15 cellular contexts compared by ENCODE assay signal in the genomic region with DNA sequence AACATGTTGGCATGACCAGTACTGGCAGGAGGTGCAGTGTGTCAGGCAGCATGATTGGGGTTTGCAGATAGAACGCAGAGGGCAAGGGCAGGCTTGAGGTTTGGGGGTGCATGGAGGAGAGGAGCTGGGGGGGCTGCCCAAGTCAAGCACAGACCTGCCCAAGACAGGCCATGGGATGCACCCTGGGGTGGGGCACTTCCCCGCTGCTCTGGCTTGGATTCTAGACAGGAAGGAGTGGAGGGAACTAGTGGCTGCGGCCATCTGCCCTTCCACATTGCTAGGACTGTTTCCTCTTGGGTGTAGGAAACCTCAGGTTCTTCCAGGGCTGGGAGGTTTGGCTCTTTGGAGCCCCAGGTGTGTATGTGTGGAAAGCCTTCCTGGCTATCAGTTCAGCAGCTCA. TPM values are rescaled to one million over a fixed set of nuclear protein-coding genes. Genes with fewer than 3 reads are reported as not detected.
DNase-seq lines count a peak whose midpoint lies in the region; ATAC-seq and TF ChIP-seq lines count a peak whose summit lies in the region.
"Had no signal": no experiment of that assay in that cellular context is flagged by ENCODE, and none has a peak within 500 bp of the region (broad histone marks: within the 10 kb centered on the region; RNA-seq: fewer than 3 reads in every experiment).

No MANE protein-coding gene starts in this region.

- TF ChIP-seq CTCF in Panc1 (IDR thresholded peaks at IDR 0.05): no peak
- TF ChIP-seq CTCF in esophagus squamous epithelium (IDR thresholded peaks at IDR 0.05): no peak
- TF ChIP-seq CTCF in thyroid gland (IDR thresholded peaks at IDR 0.05): no peak
- TF ChIP-seq CTCF in ascending aorta (IDR thresholded peaks at IDR 0.05): no peak

- no peaks in the 10 kb centered on the region for H3K9me3 Mint-ChIP-seq in activated naive CD8-positive, alpha-beta T cell (ENCODE audit: low read depth)
- H3K9me3 Mint-ChIP-seq in activated naive CD8-positive, alpha-beta T cell treated with anti-CD3 and anti-CD28 coated beads, Interleukin-2, amount 50 U/mL, for 24 hours: no peaks in the 10 kb centered on the region
- H3K9me3 Mint-ChIP-seq: activated CD4-positive, alpha-beta T cell treated with anti-CD3 and anti-CD28 coated beads, Interleukin-2, amount 10 ng/mL, durations not matched to agents 24 days and 14 days had no signal

- H3K4me1 ChIP-seq in Panc1 (ENCODE audit: control insufficient read depth, insufficient read depth, low read length): peaks cover 47% of the 10 kb centered on the region
- H3K4me1 ChIP-seq in esophagus squamous epithelium: peaks cover 52 to 77% (median 56%) of the 10 kb centered on the region in 3 donors
- peaks cover 41 to 54% of the 10 kb centered on the region in 2 donors for H3K4me1 ChIP-seq in thyroid gland
- H3K4me1 ChIP-seq in ascending aorta: peaks cover 23 to 44% of the 10 kb centered on the region in 2 donors

- POLR2A ChIA-PET in Panc1 (lab: Charles Lee): no interaction called here

- no peak overlapping the region for H3K27ac Mint-ChIP-seq in activated naive CD8-positive, alpha-beta T cell
- no peak overlapping the region for H3K27ac Mint-ChIP-seq in activated naive CD8-positive, alpha-beta T cell treated with anti-CD3 and anti-CD28 coated beads, Interleukin-2, amount 50 U/mL, for 24 hours
- H3K27ac Mint-ChIP-seq: activated CD4-positive, alpha-beta T cell treated with anti-CD3 and anti-CD28 coated beads, Interleukin-2, amount 10 ng/mL, durations not matched to agents 24 days and 14 days had no signal

- no peaks in the 10 kb centered on the region for H3K9me3 ChIP-seq in Panc1 (ENCODE audit: control insufficient read depth, insufficient read depth, low read depth, low read length)
- no peaks in the 10 kb centered on the region for H3K9me3 ChIP-seq in esophagus squamous epithelium
- no peaks in the 10 kb centered on the region for H3K9me3 ChIP-seq in thyroid gland
- no peaks in the 10 kb centered on the region for H3K9me3 ChIP-seq in ascending aorta
- H3K9me3 ChIP-seq: ovary, Peyer's patch, spleen had no signal

- WGBS in esophagus squamous epithelium, 2 donors: 22 to 43% methylated on average over 2 to 3 of the region's 3 CpGs
- 94 to 100% methylated on average over 2 to 3 of the region's 3 CpGs for WGBS in thyroid gland, 2 donors

- in situ Hi-C loops in Panc1 (cut with HindIII; ENCODE audit: low pct_unique_long_range_greater_than_20kb, low sequenced_read_pairs): no loop called here

- no peaks in the 10 kb centered on the region for H3K27me3 ChIP-seq in Panc1 (ENCODE audit: control insufficient read depth, insufficient read depth, low read length)
- H3K27me3 ChIP-seq in esophagus squamous epithelium: no peaks in the 10 kb centered on the region
- H3K27me3 ChIP-seq in thyroid gland: no peaks in the 10 kb centered on the region
- H3K27me3 ChIP-seq in ascending aorta: no peaks in the 10 kb centered on the region
- H3K27me3 ChIP-seq: ovary, Peyer's patch had no signal

- intact Hi-C loops in Panc1 (cut with micrococcal nuclease; ENCODE audit: unreplicated experiment): no loop called here
- intact Hi-C loops in esophagus squamous epithelium (cut with DNase I): no loop called here
- intact Hi-C loops in thyroid gland (cut with DNase I): no loop called here
- intact Hi-C loops in ascending aorta (cut with DNase I): loop anchor here (10.0 kb wide), 2 partner anchors 143 to 1957 kb away; partner anchors contain the start of genes AGPAT3 and RIPK4

- peak overlapping the region; percentile 79 for H3K27ac ChIP-seq in Panc1 (ENCODE audit: low read length)
- peak overlapping the region in 3 of 4 donors; percentile 2 to 26 (median 23) for H3K27ac ChIP-seq in esophagus squamous epithelium
- H3K27ac ChIP-seq in thyroid gland: peak overlapping the region in 2 of 3 donors; percentile 45 to 90
- H3K27ac ChIP-seq in ascending aorta: no peak overlapping the region
- H3K27ac ChIP-seq: ovary, Peyer's patch had no signal

- H3K4me3 ChIP-seq in Panc1 (ENCODE audit: low read depth in 2 of 2, low read length in 2 of 2) (peak overlapping the region; percentile 75 to 78), esophagus squamous epithelium (peak overlapping the region in 1 of 4 donors; percentile 91), thyroid gland (replicated peaks in 1 of 3) (no peak overlapping the region), ascending aorta (peak overlapping the region in 1 of 2 donors; percentile 81)
- H3K4me3 ChIP-seq: ovary had no signal

- BruUV-seq in Panc1 (replicated peaks; lab: Mats Ljungman, UMichigan): TSS peak; percentile 74

- no peaks in the 10 kb centered on the region for H3K36me3 Mint-ChIP-seq in activated naive CD8-positive, alpha-beta T cell
- H3K36me3 Mint-ChIP-seq in activated naive CD8-positive, alpha-beta T cell treated with anti-CD3 and anti-CD28 coated beads, Interleukin-2, amount 50 U/mL, for 24 hours (ENCODE audit: low read depth): peaks cover 5% of the 10 kb centered on the region

- CTCF ChIA-PET in Panc1 (lab: Charles Lee): no interaction called here

- no peaks in the 10 kb centered on the region for H3K27me3 Mint-ChIP-seq in activated naive CD8-positive, alpha-beta T cell
- peaks cover 8% of the 10 kb centered on the region for H3K27me3 Mint-ChIP-seq in activated naive CD8-positive, alpha-beta T cell treated with anti-CD3 and anti-CD28 coated beads, Interleukin-2, amount 50 U/mL, for 24 hours

- peak overlapping the region; percentile 44 for H3K4me3 Mint-ChIP-seq in activated naive CD8-positive, alpha-beta T cell
- H3K4me3 Mint-ChIP-seq in activated naive CD8-positive, alpha-beta T cell treated with anti-CD3 and anti-CD28 coated beads, Interleukin-2, amount 50 U/mL, for 24 hours: no peak overlapping the region
- H3K4me3 Mint-ChIP-seq: activated CD4-positive, alpha-beta T cell treated with anti-CD3 and anti-CD28 coated beads, Interleukin-2, amount 10 ng/mL, durations not matched to agents 24 days and 14 days had no signal

- no peak for ATAC-seq in activated naive CD8-positive, alpha-beta T cell treated with anti-CD3 and anti-CD28 coated beads, Interleukin-2, amount 50 U/mL, for 24 hours
- no peak for ATAC-seq in Panc1

- no peak for DNase-seq in activated naive CD8-positive, alpha-beta T cell treated with anti-CD3 and anti-CD28 coated beads, Interleukin-2, amount 50 U/mL, for 24 hours
- DNase-seq in Panc1 (ENCODE audit: low read depth, low spot score) (no peak), esophagus squamous epithelium (lab: John Stamatoyannopoulos, UW) (no peak), thyroid gland (no peak), ascending aorta (ENCODE audit: low spot score in 2 of 2) (no peak), NCI-H774 (lab: John Stamatoyannopoulos, UW) (no peak), NCI-H187 (lab: John Stamatoyannopoulos, UW) (no peak)
- DNase-seq: activated CD4-positive, alpha-beta T cell treated with anti-CD3 and anti-CD28 coated beads, Interleukin-2, amount 10 ng/mL, durations not matched to agents 24 days and 14 days; dermis blood vessel endothelial cell; EL; NCI-H446; ovary; spleen had no signal

- no peak for TF ChIP-seq POLR2A in esophagus squamous epithelium (IDR thresholded peaks at IDR 0.05)
- TF ChIP-seq POLR2A in thyroid gland (IDR thresholded peaks at IDR 0.05): no peak

- H3K36me3 ChIP-seq in Panc1 (ENCODE audit: control insufficient read depth, insufficient read depth, low read length) (peaks cover 3% of the 10 kb centered on the region; the same call in 1 of the 2 replicates), esophagus squamous epithelium (peaks cover 9 to 16% (median 10%) of the 10 kb centered on the region in 3 donors), thyroid gland (no peaks in the 10 kb centered on the region), ascending aorta (peaks cover 0 to 10% of the 10 kb centered on the region in 2 donors)
- H3K36me3 ChIP-seq: ovary had no signal

- H3K4me1 Mint-ChIP-seq in activated naive CD8-positive, alpha-beta T cell (ENCODE audit: low read depth): peaks cover 40% of the 10 kb centered on the region
- peaks cover 48% of the 10 kb centered on the region for H3K4me1 Mint-ChIP-seq in activated naive CD8-positive, alpha-beta T cell treated with anti-CD3 and anti-CD28 coated beads, Interleukin-2, amount 50 U/mL, for 24 hours

RNA-seq across cellular contexts. Expression of gene PDXK, which starts 3.0 kb away (rescaled TPM):
- total RNA-seq in Panc1 (2021; ENCODE audit: unreplicated experiment): 184 TPM
- polyA plus RNA-seq in Panc1 (2012; ENCODE audit: insufficient read length): 125 TPM
- 100 to 1,000 TPM in 2 of 4 donors, 10 to 100 TPM in 2; 42.9 to 114 (median 82.0) TPM for total RNA-seq in esophagus squamous epithelium
- 10 to 100 TPM; 70.6 to 95.5 (median 92.4) TPM for total RNA-seq in thyroid gland
- total RNA-seq in ascending aorta: 102 TPM

RNA-seq across cellular contexts. Expression of gene CSTB, which starts 54.2 kb away (rescaled TPM):
- 72.5 TPM for total RNA-seq in Panc1 (2021; ENCODE audit: unreplicated experiment)
- 127 TPM for polyA plus RNA-seq in Panc1 (2012; ENCODE audit: insufficient read length)
- 100 to 1,000 TPM; 375 to 700 (median 481) TPM for total RNA-seq in esophagus squamous epithelium
- total RNA-seq in thyroid gland: 10 to 100 TPM in 3 of 4 donors, 1 to 10 TPM in 1; 9.1 to 32.4 (median 14.5) TPM
- total RNA-seq in ascending aorta: 8.7 TPM

Comparison
In these comparisons a context has a peak if more than half of its experiments do, and no peak if none do; other contexts are left out.
1. H3K27ac ChIP-seq: peak in Panc1 (single experiment), esophagus squamous epithelium (3 of 4) and thyroid gland (2 of 3); none in ascending aorta (0 of 2).
2. H3K4me3 ChIP-seq: peak in Panc1 (2 of 2); none in thyroid gland (0 of 3).